Comparison of ENCODE assay signal across 8 cellular contexts in the genomic region with DNA sequence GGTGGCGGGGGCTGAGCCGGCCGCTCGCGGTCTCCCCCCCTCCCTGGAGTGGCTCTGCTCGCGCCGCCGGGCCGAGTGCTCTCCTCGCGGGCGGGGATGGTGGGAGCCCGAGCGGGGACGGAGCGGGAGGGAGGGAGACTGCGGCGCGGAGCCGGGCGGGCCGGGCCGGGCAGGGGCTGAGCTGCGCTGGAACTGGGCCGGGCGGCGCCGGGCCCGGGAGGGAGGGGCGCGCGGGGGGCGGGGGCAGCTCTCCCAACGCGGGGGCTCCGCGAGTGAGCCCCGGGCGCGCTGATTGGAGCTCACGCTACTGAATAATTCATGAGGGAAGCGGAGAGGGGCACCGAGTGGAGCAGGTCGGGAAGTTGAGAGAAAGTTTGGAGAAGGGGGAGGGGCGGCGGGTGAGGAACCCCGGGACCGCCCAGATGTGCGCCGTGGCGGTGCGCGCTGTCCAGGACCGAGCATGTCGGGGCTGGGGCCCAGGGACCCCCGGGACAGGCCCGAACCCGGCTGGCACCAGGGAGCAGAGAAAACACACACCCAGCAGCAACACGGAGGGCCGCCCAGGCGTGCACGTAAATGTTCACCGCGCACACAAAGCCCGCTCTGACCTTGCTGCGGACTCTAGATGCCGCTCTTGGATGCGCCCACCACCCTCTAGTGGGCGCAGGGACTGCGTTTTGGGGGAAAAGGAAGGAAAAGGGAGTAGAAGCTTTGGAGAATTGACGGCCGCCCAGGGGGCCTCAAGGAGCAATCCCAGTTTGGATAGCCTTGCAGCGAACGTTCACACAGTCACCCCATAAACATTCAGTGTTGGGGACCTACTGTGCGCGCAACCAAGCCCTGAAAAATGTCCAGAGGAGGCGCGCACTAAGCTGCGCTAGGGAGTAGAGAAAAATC. TPM values are rescaled to one million over a fixed set of nuclear protein-coding genes. Genes with fewer than 3 reads are reported as not detected.
DNase-seq lines count a peak whose midpoint lies in the region; ATAC-seq and TF ChIP-seq lines count a peak whose summit lies in the region.

A gene (minus strand): TSS at position 194 of the 897 bp plus-strand sequence. CDS start 493 bp downstream, outside the sequence.

- peak within 1 kb of the TSS; percentile 71 for H3K4me3 ChIP-seq in AG10803 (ENCODE audit: low read length)
- peak within 1 kb of the TSS; percentile 76 for H3K4me3 ChIP-seq in HAP-1
- peak within 1 kb of the TSS; percentile 85 to 86 for H3K4me3 ChIP-seq in mesenchymal stem cell (ENCODE audit: insufficient read depth in 1 of 2, low read depth in 1 of 2, low read length in 2 of 2)
- H3K4me3 ChIP-seq in tibial artery, result peak within 1 kb of the TSS; percentile 48 to 57

- H3K23ac ChIP-seq in mesenchymal stem cell (ENCODE audit: low read length in 2 of 2), result peak within 1 kb of the TSS in 1 of 2 experiments; percentile 63

- no peaks in the 10 kb centered on the region for H3K27me3 ChIP-seq in HAP-1 (ENCODE audit: low read depth)
- H3K27me3 ChIP-seq in mesenchymal stem cell (ENCODE audit: control insufficient read depth in 1 of 2, insufficient read depth in 1 of 2, low read length in 2 of 2), result peaks cover 0 to 5% of the 10 kb centered on the region in 2 experiments
- peaks cover 0 to 69% of the 10 kb centered on the region in 2 donors for H3K27me3 ChIP-seq in tibial artery

- H3K4me1 Mint-ChIP-seq in endothelial cell (ENCODE audit: unreplicated experiment), result peaks cover 32% of the 10 kb centered on the region

- H3K4me3 Mint-ChIP-seq in endothelial cell (ENCODE audit: unreplicated experiment), result peak within 1 kb of the TSS; percentile 100

- H3K36me3 ChIP-seq in HAP-1 (replicated peaks) (peaks cover 15% of the 10 kb centered on the region), mesenchymal stem cell (ENCODE audit: control insufficient read depth in 1 of 2, insufficient read depth in 2 of 2, low read depth in 1 of 2, low read length in 2 of 2) (peaks cover 7 to 26% of the 10 kb centered on the region in 2 experiments), tibial artery (peaks cover 0 to 15% (median 3%) of the 10 kb centered on the region in 3 donors)

- peak within 1 kb of the TSS; percentile 78 for H2BK120ac ChIP-seq in mesenchymal stem cell (ENCODE audit: low read depth, low read length)

- H3K9me3 Mint-ChIP-seq in endothelial cell (ENCODE audit: unreplicated experiment), result peaks cover 4% of the 10 kb centered on the region

- H3K14ac ChIP-seq in mesenchymal stem cell (ENCODE audit: low read length in 2 of 2), result peak within 1 kb of the TSS; percentile 47 to 92

- ATAC-seq in SK-N-SH treated with all-trans-retinoic acid at 6 μM for 48 hours (peak; percentile 82), GM21825 (IDR thresholded peaks at IDR 0.05; ENCODE audit: unreplicated experiment) (no peak)

- H2BK12ac ChIP-seq in mesenchymal stem cell (ENCODE audit: low read length in 2 of 2), result no peak within 1 kb of the TSS

- peak within 1 kb of the TSS; percentile 81 for H3K9ac ChIP-seq in mesenchymal stem cell (ENCODE audit: low read length)

- H3K27ac Mint-ChIP-seq in endothelial cell (ENCODE audit: unreplicated experiment), result peak within 1 kb of the TSS; percentile 99

- H3K27me3 Mint-ChIP-seq in endothelial cell (ENCODE audit: unreplicated experiment), result peaks cover 19% of the 10 kb centered on the region

- H3K18ac ChIP-seq in mesenchymal stem cell (ENCODE audit: low read depth in 1 of 2, low read length in 2 of 2), result peak within 1 kb of the TSS; percentile 59 to 67

- peaks cover 31% of the 10 kb centered on the region for H3K36me3 Mint-ChIP-seq in endothelial cell (ENCODE audit: low read depth, unreplicated experiment)

- H3K9me3 ChIP-seq in HAP-1 (no peaks in the 10 kb centered on the region), mesenchymal stem cell (ENCODE audit: control insufficient read depth, low read length) (no peaks in the 10 kb centered on the region), tibial artery (no peaks in the 10 kb centered on the region)

- H3K27ac ChIP-seq in mesenchymal stem cell (ENCODE audit: low read length, poor library complexity, severe bottlenecking) (peak within 1 kb of the TSS; percentile 19), tibial artery (no peak within 1 kb of the TSS)

- peaks cover 22% of the 10 kb centered on the region for H3K79me1 ChIP-seq in mesenchymal stem cell (replicated peaks; ENCODE audit: low read length, poor library complexity, severe bottlenecking)

- peak within 1 kb of the TSS; percentile 59 to 88 for H3K4ac ChIP-seq in mesenchymal stem cell (ENCODE audit: low read depth in 1 of 2, low read length in 2 of 2)

- H3K4me2 ChIP-seq in mesenchymal stem cell (ENCODE audit: low read length, poor library complexity, severe bottlenecking), result peak within 1 kb of the TSS; percentile 92

- H2BK5ac ChIP-seq in mesenchymal stem cell (ENCODE audit: low read depth, low read length, poor library complexity, severe bottlenecking), result no peak within 1 kb of the TSS

- peak within 1 kb of the TSS; percentile 82 for H4K91ac ChIP-seq in mesenchymal stem cell (ENCODE audit: low read length)

- peak within 1 kb of the TSS; percentile 97 for H4K8ac ChIP-seq in mesenchymal stem cell (ENCODE audit: low read length)

- WGBS in mesenchymal stem cell, result 1% methylated on average over 67 of the region's 80 CpGs

- H2AK5ac ChIP-seq in mesenchymal stem cell (ENCODE audit: low read length, severe bottlenecking), result no peak within 1 kb of the TSS

- TF ChIP-seq CTCF in AG10803 (conservative IDR thresholded peaks at IDR 0.05; ENCODE audit: low read length) (peak; percentile 62), endothelial cell (IDR thresholded peaks at IDR 0.05; ENCODE audit: unreplicated experiment) (peak; percentile 14), tibial artery (IDR thresholded peaks at IDR 0.05) (no peak)

- H3K4me1 ChIP-seq in HAP-1, result peaks cover 6% of the 10 kb centered on the region; the same call in 1 of the 2 replicates
- peaks cover 22% of the 10 kb centered on the region for H3K4me1 ChIP-seq in mesenchymal stem cell (ENCODE audit: control insufficient read depth, insufficient read depth, low read depth, low read length)
- H3K4me1 ChIP-seq in tibial artery, result peaks cover 0 to 22% (median 15%) of the 10 kb centered on the region in 4 donors

- H2BK15ac ChIP-seq in mesenchymal stem cell (ENCODE audit: low read depth, poor library complexity, severe bottlenecking), result peak within 1 kb of the TSS; percentile 89

- in situ Hi-C loops in HAP-1 (cut with MboI; ENCODE audit: low sequenced_read_pairs), result no loop called here

- intact Hi-C loops in tibial artery (cut with DNase I; ENCODE audit: low total_unique reads), result no loop called here

- peak within 1 kb of the TSS; percentile 62 for H2AFZ ChIP-seq in mesenchymal stem cell (ENCODE audit: low read depth, low read length)

- DNase-seq in AG10803 (ENCODE audit: low read depth), result peak; percentile 82
- DNase-seq in HAP-1 (ENCODE audit: low spot score in 2 of 2), result peak; percentile 92 to 95
- peak; percentile 87 for DNase-seq in endothelial cell (ENCODE audit: low spot score)
- peak; percentile 91 for DNase-seq in mesenchymal stem cell
- peak in 1 of 2 donors; percentile 44 for DNase-seq in tibial artery
- no peak for DNase-seq in activated gamma-delta T cell (lab: John Stamatoyannopoulos, UW)

TF ChIP-seq in SK-N-SH treated with all-trans-retinoic acid at 6 μM for 48 hours, 23 proteins besides CTCF, POLR2A, EP300 and RAD21 (continues in another document):
- TF ChIP-seq ARNTL (CRISPR knock-in tag; IDR thresholded peaks at IDR 0.05; ENCODE audit: borderline replicate concordance, low read depth) (no peak), ZFP3 (CRISPR knock-in tag; IDR thresholded peaks at IDR 0.05) (no peak), PPARA (CRISPR knock-in tag; IDR thresholded peaks at IDR 0.05; ENCODE audit: borderline replicate concordance) (no peak), ESRRG (CRISPR knock-in tag; IDR thresholded peaks at IDR 0.05) (no peak)
- TF ChIP-seq, protein P1, sequence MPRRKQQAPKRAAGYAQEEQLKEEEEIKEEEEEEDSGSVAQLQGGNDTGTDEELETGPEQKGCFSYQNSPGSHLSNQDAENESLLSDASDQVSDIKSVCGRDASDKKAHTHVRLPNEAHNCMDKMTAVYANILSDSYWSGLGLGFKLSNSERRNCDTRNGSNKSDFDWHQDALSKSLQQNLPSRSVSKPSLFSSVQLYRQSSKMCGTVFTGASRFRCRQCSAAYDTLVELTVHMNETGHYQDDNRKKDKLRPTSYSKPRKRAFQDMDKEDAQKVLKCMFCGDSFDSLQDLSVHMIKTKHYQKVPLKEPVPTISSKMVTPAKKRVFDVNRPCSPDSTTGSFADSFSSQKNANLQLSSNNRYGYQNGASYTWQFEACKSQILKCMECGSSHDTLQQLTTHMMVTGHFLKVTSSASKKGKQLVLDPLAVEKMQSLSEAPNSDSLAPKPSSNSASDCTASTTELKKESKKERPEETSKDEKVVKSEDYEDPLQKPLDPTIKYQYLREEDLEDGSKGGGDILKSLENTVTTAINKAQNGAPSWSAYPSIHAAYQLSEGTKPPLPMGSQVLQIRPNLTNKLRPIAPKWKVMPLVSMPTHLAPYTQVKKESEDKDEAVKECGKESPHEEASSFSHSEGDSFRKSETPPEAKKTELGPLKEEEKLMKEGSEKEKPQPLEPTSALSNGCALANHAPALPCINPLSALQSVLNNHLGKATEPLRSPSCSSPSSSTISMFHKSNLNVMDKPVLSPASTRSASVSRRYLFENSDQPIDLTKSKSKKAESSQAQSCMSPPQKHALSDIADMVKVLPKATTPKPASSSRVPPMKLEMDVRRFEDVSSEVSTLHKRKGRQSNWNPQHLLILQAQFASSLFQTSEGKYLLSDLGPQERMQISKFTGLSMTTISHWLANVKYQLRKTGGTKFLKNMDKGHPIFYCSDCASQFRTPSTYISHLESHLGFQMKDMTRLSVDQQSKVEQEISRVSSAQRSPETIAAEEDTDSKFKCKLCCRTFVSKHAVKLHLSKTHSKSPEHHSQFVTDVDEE (CRISPR knock-in tag; IDR thresholded peaks at IDR 0.05), result no peak
- TF ChIP-seq, protein P2, sequence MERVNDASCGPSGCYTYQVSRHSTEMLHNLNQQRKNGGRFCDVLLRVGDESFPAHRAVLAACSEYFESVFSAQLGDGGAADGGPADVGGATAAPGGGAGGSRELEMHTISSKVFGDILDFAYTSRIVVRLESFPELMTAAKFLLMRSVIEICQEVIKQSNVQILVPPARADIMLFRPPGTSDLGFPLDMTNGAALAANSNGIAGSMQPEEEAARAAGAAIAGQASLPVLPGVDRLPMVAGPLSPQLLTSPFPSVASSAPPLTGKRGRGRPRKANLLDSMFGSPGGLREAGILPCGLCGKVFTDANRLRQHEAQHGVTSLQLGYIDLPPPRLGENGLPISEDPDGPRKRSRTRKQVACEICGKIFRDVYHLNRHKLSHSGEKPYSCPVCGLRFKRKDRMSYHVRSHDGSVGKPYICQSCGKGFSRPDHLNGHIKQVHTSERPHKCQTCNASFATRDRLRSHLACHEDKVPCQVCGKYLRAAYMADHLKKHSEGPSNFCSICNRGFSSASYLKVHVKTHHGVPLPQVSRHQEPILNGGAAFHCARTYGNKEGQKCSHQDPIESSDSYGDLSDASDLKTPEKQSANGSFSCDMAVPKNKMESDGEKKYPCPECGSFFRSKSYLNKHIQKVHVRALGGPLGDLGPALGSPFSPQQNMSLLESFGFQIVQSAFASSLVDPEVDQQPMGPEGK (CRISPR knock-in tag; IDR thresholded peaks at IDR 0.05; ENCODE audit: borderline replicate concordance), result no peak; the same call in 1 of the 2 replicates

RNA-seq across cellular contexts. Expression of the gene that starts here (rescaled TPM):
- 288 TPM for total RNA-seq in endothelial cell (ENCODE audit: unreplicated experiment)
- 34.3 TPM for polyA plus RNA-seq in mesenchymal stem cell (2013, experiment 1 of 2)
- polyA plus RNA-seq in mesenchymal stem cell (2013, experiment 2 of 2), result 34.3 TPM

Comparison
In these comparisons a context has a peak if more than half of its experiments do, and no peak if none do; other contexts are left out.
1. CTCF ChIP-seq: peak in AG10803 (single experiment) and endothelial cell (single experiment); none in tibial artery (0 of 2).
2. Peak in every context shown above with its lines, with median percentiles within 50 percentile points of each other: H3K4me3 ChIP-seq.